ENCODE assay signal across 8 cellular contexts in the genomic region with DNA sequence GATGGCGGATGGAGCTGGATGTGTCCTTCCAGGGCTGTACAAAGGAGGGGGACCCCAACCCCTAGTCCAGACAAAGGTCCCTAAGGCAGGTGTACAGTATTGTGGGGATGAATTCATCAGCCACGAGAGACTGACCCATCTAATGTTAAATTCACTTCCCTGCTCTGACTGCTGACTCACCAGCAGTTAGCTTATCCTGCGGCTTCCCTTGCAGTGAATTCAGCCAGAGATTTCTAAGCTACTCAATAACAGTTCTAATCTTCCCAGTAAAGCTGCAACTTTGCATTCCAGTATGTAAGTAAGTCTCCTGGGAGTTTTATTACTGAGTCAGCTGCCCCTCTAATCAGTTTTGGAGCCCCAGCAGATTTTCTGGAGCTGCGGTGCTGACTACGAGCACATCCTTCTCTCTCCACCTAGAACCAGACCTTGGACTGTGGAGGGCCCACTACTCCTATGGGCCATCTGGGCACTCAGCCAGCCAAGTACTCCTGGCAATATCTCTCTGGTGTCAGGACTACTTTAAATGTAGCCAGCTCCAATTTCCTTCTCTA. TPM values are rescaled to one million over a fixed set of nuclear protein-coding genes. Genes with fewer than 3 reads are reported as not detected.
DNase-seq lines count a peak whose midpoint lies in the region; ATAC-seq and TF ChIP-seq lines count a peak whose summit lies in the region.

No MANE protein-coding gene starts in this region.

- DNase-seq in EH (ENCODE audit: low read depth) (peak; percentile 96), NCI-H2227 treated with DMSO at 0.1 percent for 48 hours (lab: John Stamatoyannopoulos, UW) (peak; percentile 30), colonic mucosa (peak; percentile 65), NK-92 (lab: John Stamatoyannopoulos, UW; ENCODE audit: unreplicated experiment) (no peak)
- DNase-seq in activated CD4-positive, alpha-beta memory T cell treated with anti-CD3 and anti-CD28 coated beads, Interleukin-2, amount 10 ng/mL, durations not matched to agents 7 days and 5 days: no peak

- peaks cover 73% of the 10 kb centered on the region for H3K4me1 Mint-ChIP-seq in activated CD4-positive, alpha-beta memory T cell treated with anti-CD3 and anti-CD28 coated beads, Interleukin-2, amount 10 ng/mL, durations not matched to agents 7 days and 5 days

- intact Hi-C loops in colonic mucosa (cut with DNase I): no loop called here

- H3K4me3 ChIP-seq in colonic mucosa (no peak overlapping the region), mucosa of rectum (ENCODE audit: low read length in 2 of 2) (no peak overlapping the region)

- H3K4me1 ChIP-seq in colonic mucosa (peaks cover 13% of the 10 kb centered on the region), mucosa of rectum (ENCODE audit: control insufficient read depth in 2 of 2, insufficient read depth in 2 of 2, low read length in 2 of 2) (peaks cover 27 to 28% of the 10 kb centered on the region in 2 donors)

- no peaks in the 10 kb centered on the region for H3K27me3 Mint-ChIP-seq in activated CD4-positive, alpha-beta memory T cell treated with anti-CD3 and anti-CD28 coated beads, Interleukin-2, amount 10 ng/mL, durations not matched to agents 7 days and 5 days

- POLR2A ChIA-PET in activated CD4-positive, alpha-beta memory T cell treated with anti-CD3 and anti-CD28 coated beads, Interleukin-2, amount 10 ng/mL, durations not matched to agents 7 days and 5 days (lab: Charles Lee): interaction anchor here (0.6 to 2.1 kb wide), 10 partner anchors 8 to 126 kb away, joined by 3 to 10 read pairs (median 4); a partner anchor contains a TSS

- no peaks in the 10 kb centered on the region for H3K9me3 ChIP-seq in colonic mucosa
- no peaks in the 10 kb centered on the region for H3K9me3 ChIP-seq in mucosa of rectum (ENCODE audit: control insufficient read depth in 2 of 2, low read length in 2 of 2)

- no peak for ATAC-seq in GM18519 (IDR thresholded peaks at IDR 0.05; ENCODE audit: low FRiP score, unreplicated experiment)
- no peak for ATAC-seq in activated CD4-positive, CD25-positive, alpha-beta regulatory T cell treated with anti-CD3 and anti-CD28 coated beads, Interleukin-2, amount 50 U/mL, for 24 hours

- H3K27me3 ChIP-seq in colonic mucosa (no peaks in the 10 kb centered on the region), mucosa of rectum (ENCODE audit: control insufficient read depth in 2 of 2, insufficient read depth in 2 of 2, low read length in 2 of 2) (no peaks in the 10 kb centered on the region)

- CTCF ChIA-PET in activated CD4-positive, alpha-beta memory T cell treated with anti-CD3 and anti-CD28 coated beads, Interleukin-2, amount 10 ng/mL, durations not matched to agents 7 days and 5 days (lab: Charles Lee): interaction anchor here (1.8 to 2.0 kb wide), 2 partner anchors 9 to 10 kb away, joined by 4 to 6 read pairs; no protein-coding TSS in a partner anchor

- no peak overlapping the region for H3K4me3 Mint-ChIP-seq in activated CD4-positive, alpha-beta memory T cell treated with anti-CD3 and anti-CD28 coated beads, Interleukin-2, amount 10 ng/mL, durations not matched to agents 7 days and 5 days

- H3K27ac ChIP-seq in colonic mucosa (peak overlapping the region; percentile 41), mucosa of rectum (ENCODE audit: low read depth in 2 of 2, low read length in 2 of 2) (peak overlapping the region; percentile 43 to 59)

- TF ChIP-seq CTCF in colonic mucosa (IDR thresholded peaks at IDR 0.05): no peak

- no peaks in the 10 kb centered on the region for H3K36me3 ChIP-seq in colonic mucosa
- peaks cover 0 to 2% of the 10 kb centered on the region in 2 donors for H3K36me3 ChIP-seq in mucosa of rectum (ENCODE audit: control insufficient read depth in 2 of 2, insufficient read depth in 2 of 2, low read length in 2 of 2)

- H3K9ac ChIP-seq in colonic mucosa (ENCODE audit: low read depth in 2 of 2, low read length in 2 of 2) (peak overlapping the region in 1 of 2 donors; percentile 51), mucosa of rectum (ENCODE audit: low read depth in 1 of 2, low read length in 2 of 2) (no peak overlapping the region)

- H3K36me3 Mint-ChIP-seq in activated CD4-positive, alpha-beta memory T cell treated with anti-CD3 and anti-CD28 coated beads, Interleukin-2, amount 10 ng/mL, durations not matched to agents 7 days and 5 days (ENCODE audit: low read depth): peaks cover 36% of the 10 kb centered on the region

- H3K27ac Mint-ChIP-seq in activated CD4-positive, alpha-beta memory T cell treated with anti-CD3 and anti-CD28 coated beads, Interleukin-2, amount 10 ng/mL, durations not matched to agents 7 days and 5 days: no peak overlapping the region

- no peaks in the 10 kb centered on the region for H3K9me3 Mint-ChIP-seq in activated CD4-positive, alpha-beta memory T cell treated with anti-CD3 and anti-CD28 coated beads, Interleukin-2, amount 10 ng/mL, durations not matched to agents 7 days and 5 days

RNA-seq across cellular contexts. Expression of a gene that starts 16.1 kb away (rescaled TPM):
- total RNA-seq in colonic mucosa: 10 to 100 TPM; 76.9 to 78.7 TPM
- 10 to 100 TPM; 69.2 to 70.8 TPM for total RNA-seq in activated CD4-positive, alpha-beta memory T cell treated with anti-CD3 and anti-CD28 coated beads, Interleukin-2, amount 10 ng/mL, durations not matched to agents 7 days and 5 days

Comparison
In these comparisons a context has a peak if more than half of its experiments do, and no peak if none do; other contexts are left out.
1. DNase-seq: peak in EH (single experiment), NCI-H2227 treated with DMSO at 0.1 percent for 48 hours (single experiment) and colonic mucosa (single experiment); none in activated CD4-positive, alpha-beta memory T cell treated with anti-CD3 and anti-CD28 coated beads, Interleukin-2, amount 10 ng/mL, durations not matched to agents 7 days and 5 days (single experiment) and NK-92 (single experiment).